ENCODE assay signal across 1 cellular context in genomic region chr5:180811012-180811622, GRCh38.
TF ChIP-seq lines count a peak whose summit lies in the region.

No MANE protein-coding gene starts in this region.

TF ChIP-seq in K562, 482 proteins besides CTCF, POLR2A, EP300 and RAD21 (continued from another document):
- no peak for TF ChIP-seq LEF1 (IDR thresholded peaks at IDR 0.05)
- TF ChIP-seq ZNF146 (CRISPR knock-in tag; IDR thresholded peaks at IDR 0.05; ENCODE audit: unreplicated experiment) = no peak
- no peak; the same call in 1 of the 2 replicates for TF ChIP-seq ZNF175 (CRISPR knock-in tag; IDR thresholded peaks at IDR 0.05; ENCODE audit: low read depth)
- TF ChIP-seq ATF1 (CRISPR knock-in tag; IDR thresholded peaks at IDR 0.05) = no peak
- no peak for TF ChIP-seq ATF1 (tag; IDR thresholded peaks at IDR 0.05)
- TF ChIP-seq TFAP4 (CRISPR knock-in tag; IDR thresholded peaks at IDR 0.05; ENCODE audit: borderline replicate concordance) = no peak
- no peak for TF ChIP-seq SMAD3 (CRISPR knock-in tag; conservative IDR thresholded peaks at IDR 0.05)
- no peak for TF ChIP-seq ZNF740 (CRISPR knock-in tag; IDR thresholded peaks at IDR 0.05)
- 0 out of 4 replicates have a peak, but pooled peaks of 1 of the 2 experiments have one; percentile 28 for TF ChIP-seq ZNF740 (tag; IDR thresholded peaks at IDR 0.05)
- TF ChIP-seq CBFB (CRISPR knock-in tag; IDR thresholded peaks at IDR 0.05) = no peak
- no peak for TF ChIP-seq AFF4 (CRISPR knock-in tag; IDR thresholded peaks at IDR 0.05)
- peak in 1 of 2 experiments; percentile 29; a peak in 1 of 4 replicates for TF ChIP-seq KDM1A (IDR thresholded peaks at IDR 0.05)
- TF ChIP-seq SMARCA4 (IDR thresholded peaks at IDR 0.05) = no peak
- 0 out of 2 replicates have a peak, but pooled peaks have one; percentile 22 for TF ChIP-seq BACH1 (tag; IDR thresholded peaks at IDR 0.05)
- TF ChIP-seq ZNF3 (CRISPR knock-in tag; IDR thresholded peaks at IDR 0.05) = no peak
- TF ChIP-seq CREB3L1 (IDR thresholded peaks at IDR 0.05; ENCODE audit: borderline replicate concordance, low read depth) = no peak
- peak in 1 of 3 experiments; percentile 49 for TF ChIP-seq YY1 (IDR thresholded peaks at IDR 0.05; ENCODE audit: borderline replicate concordance in 1 of 3, control insufficient read depth in 1 of 3, extremely low read depth in 1 of 3, insufficient read depth in 3 of 3, insufficient read length in 1 of 3, insufficient replicate concordance in 2 of 3, low read depth in 1 of 3, low read length in 2 of 3)
- TF ChIP-seq ZNF639 (CRISPR knock-in tag; conservative IDR thresholded peaks at IDR 0.05 in 1 of 2, IDR thresholded peaks at IDR 0.05 in 1 of 2) = 0 out of 4 replicates have a peak, but pooled peaks of 1 of the 2 experiments have one; percentile 6
- TF ChIP-seq POLR2B (IDR thresholded peaks at IDR 0.05; ENCODE audit: low read depth, partially characterized antibody) = no peak
- no peak for TF ChIP-seq ID3 (CRISPR knock-in tag; IDR thresholded peaks at IDR 0.05)
- peak; percentile 3; the same call in 1 of the 2 replicates for TF ChIP-seq ID3 (tag; IDR thresholded peaks at IDR 0.05)
- no peak for TF ChIP-seq HEY1 (CRISPR knock-in tag; IDR thresholded peaks at IDR 0.05; ENCODE audit: borderline replicate concordance)
- no peak for TF ChIP-seq XRCC5 (IDR thresholded peaks at IDR 0.05; ENCODE audit: low read depth, low read length)
- no peak for TF ChIP-seq NELFE (IDR thresholded peaks at IDR 0.05; ENCODE audit: insufficient read depth, insufficient read length)
- TF ChIP-seq ZNF384 (IDR thresholded peaks at IDR 0.05; ENCODE audit: low read depth, low read length) = no peak
- no peak for TF ChIP-seq SMC3 (conservative IDR thresholded peaks at IDR 0.05; ENCODE audit: insufficient read depth, low read depth, low read length)
- TF ChIP-seq ELF2 (CRISPR knock-in tag; IDR thresholded peaks at IDR 0.05) = no peak
- no peak for TF ChIP-seq TRIM28 (IDR thresholded peaks at IDR 0.05)
- TF ChIP-seq RERE (CRISPR knock-in tag; IDR thresholded peaks at IDR 0.05; ENCODE audit: borderline replicate concordance) = no peak
